ENCODE assay signal across 1 cellular context in genomic region chr16:11181889-11182279, GRCh38.
TF ChIP-seq lines count a peak whose summit lies in the region.

No MANE protein-coding gene starts in this region.

TF ChIP-seq in SK-N-SH, 30 proteins besides CTCF, POLR2A, EP300 and RAD21 (continued from another document):
- TF ChIP-seq NFIC (IDR thresholded peaks at IDR 0.05; ENCODE audit: borderline replicate concordance) (no peak), PBX3 (IDR thresholded peaks at IDR 0.05) (no peak), TCF12 (IDR thresholded peaks at IDR 0.05) (0 out of 2 replicates have a peak, but pooled peaks have one; percentile 4)
